19 cellular contexts compared by ENCODE assay signal in genomic region chr7:4959881-4960280, GRCh38. TPM values are rescaled to one million over a fixed set of nuclear protein-coding genes. Genes with fewer than 3 reads are reported as not detected.
DNase-seq lines count a peak whose midpoint lies in the region; ATAC-seq and TF ChIP-seq lines count a peak whose summit lies in the region.
"Had no signal": no experiment of that assay in that cellular context is flagged by ENCODE, and none has a peak within 500 bp of the region (broad histone marks: within the 10 kb centered on the region; RNA-seq: fewer than 3 reads in every experiment).

No MANE protein-coding gene starts in this region.

- peaks cover 3% of the 10 kb centered on the region for H3K36me3 Mint-ChIP-seq in chondrocyte (ENCODE audit: low read depth)
- H3K36me3 Mint-ChIP-seq: CD8-positive, alpha-beta T cell; IgD-negative memory B cell had no signal

- no peak overlapping the region for H3K27ac Mint-ChIP-seq in chondrocyte (ENCODE audit: unreplicated experiment)
- H3K27ac Mint-ChIP-seq: CD14-positive monocyte; CD8-positive, alpha-beta T cell; HFFc6; IgD-negative memory B cell had no signal

- H3K27me3 Mint-ChIP-seq in chondrocyte (ENCODE audit: low read depth), result peaks cover 37% of the 10 kb centered on the region

- TF ChIP-seq POLR2A in esophagus muscularis mucosa (IDR thresholded peaks at IDR 0.05; ENCODE audit: low read depth), result no peak

- peaks cover 4% of the 10 kb centered on the region for H3K9me3 Mint-ChIP-seq in chondrocyte (ENCODE audit: low read depth)
- H3K9me3 Mint-ChIP-seq: CD8-positive, alpha-beta T cell; HFFc6 had no signal

- no peaks in the 10 kb centered on the region for H3K9me3 ChIP-seq in esophagus muscularis mucosa
- H3K9me3 ChIP-seq: BLaER1 had no signal

- peaks cover 6 to 89% (median 16%) of the 10 kb centered on the region in 4 donors for H3K27me3 ChIP-seq in esophagus muscularis mucosa

- DNase-seq in AG20443 (ENCODE audit: low spot score) (peak; percentile 14), GM10266 (ENCODE audit: extremely low spot score) (peak; percentile 39), chondrocyte (ENCODE audit: low spot score) (peak; percentile 3), sciatic nerve (ENCODE audit: low spot score) (peak; percentile 1), esophagus muscularis mucosa (ENCODE audit: extremely low spot score) (no peak)
- DNase-seq: CD8-positive, alpha-beta T cell; DMS79 treated with DMSO at 0.1 percent for 48 hours; GF-D8; GM23248; HFFc6; KBM-7 had no signal

- H3K27ac ChIP-seq in esophagus muscularis mucosa (replicated peaks in 1 of 4), result no peak overlapping the region
- H3K27ac ChIP-seq: BLaER1, GM23248 had no signal

- no peak for TF ChIP-seq EP300 in esophagus muscularis mucosa (IDR thresholded peaks at IDR 0.05)

- WGBS in esophagus muscularis mucosa, result 34% methylated on average over 2 of the region's 4 CpGs

- TF ChIP-seq CTCF in GM10266 (IDR thresholded peaks at IDR 0.05; ENCODE audit: control insufficient read depth, insufficient read depth, low read depth, missing control alignments) (no peak), chondrocyte (IDR thresholded peaks at IDR 0.05) (no peak), esophagus muscularis mucosa (IDR thresholded peaks at IDR 0.05) (no peak)

- H3K4me3 Mint-ChIP-seq in chondrocyte (ENCODE audit: unreplicated experiment), result no peak overlapping the region
- H3K4me3 Mint-ChIP-seq: CD14-positive monocyte; CD8-positive, alpha-beta T cell; HFFc6; IgD-negative memory B cell had no signal

- H3K4me1 Mint-ChIP-seq in chondrocyte (ENCODE audit: low read depth), result peaks cover 5% of the 10 kb centered on the region
- H3K4me1 Mint-ChIP-seq: CD14-positive monocyte had no signal

- H3K36me3 ChIP-seq in esophagus muscularis mucosa, result no peaks in the 10 kb centered on the region
- H3K36me3 ChIP-seq: BLaER1 had no signal

- ATAC-seq in sciatic nerve, result no peak
- ATAC-seq in HG03521 (IDR thresholded peaks at IDR 0.05; ENCODE audit: unreplicated experiment), result no peak
- ATAC-seq: CD8-positive, alpha-beta T cell; GM12878; HCT116 had no signal

- intact Hi-C loops in sciatic nerve (cut with DNase I), result no loop called here
- intact Hi-C loops in esophagus muscularis mucosa (cut with DNase I), result no loop called here

- no peak overlapping the region for H3K4me3 ChIP-seq in esophagus muscularis mucosa
- H3K4me3 ChIP-seq: BLaER1, GM12878, GM23248 had no signal

- peaks cover 8 to 14% (median 13%) of the 10 kb centered on the region in 4 donors for H3K4me1 ChIP-seq in esophagus muscularis mucosa
- H3K4me1 ChIP-seq: BLaER1 had no signal

RNA-seq across cellular contexts. Expression of gene MMD2, which starts 0.9 kb away (rescaled TPM):
- total RNA-seq in chondrocyte (not detected in 3 replicates), sciatic nerve (3.7 TPM), esophagus muscularis mucosa (not detected)
- total RNA-seq: Calu3; CD8-positive, alpha-beta T cell; GM12878; GM23248; H4; HFFc6 had no signal
